Comparison of ENCODE assay signal across 8 cellular contexts in genomic region chr4:30716158-30716557, GRCh38. TPM values are rescaled to one million over a fixed set of nuclear protein-coding genes. Genes with fewer than 3 reads are reported as not detected.
A peak's percentile ranks its signal among the peaks of the same experiment; 100 is the strongest.
DNase-seq lines count a peak whose midpoint lies in the region; ATAC-seq and TF ChIP-seq lines count a peak whose summit lies in the region.

No MANE protein-coding gene starts in this region.

- peaks cover 32% of the 10 kb centered on the region for H3K27me3 Mint-ChIP-seq in WTC11 (ENCODE audit: low read depth)

- 0 out of 2 replicates have a peak, but pooled peaks cover 4% of the 10 kb centered on the region for H3K9me3 Mint-ChIP-seq in WTC11

- intact Hi-C loops in thyroid gland (cut with DNase I) = no loop called here

- H3K9ac ChIP-seq in HUES48 (ENCODE audit: low read depth, low read length) (no peak overlapping the region), iPS-20b (ENCODE audit: low read depth, low read length) (no peak overlapping the region)

- no peak overlapping the region for H3K27ac ChIP-seq in HUES48 (ENCODE audit: low read depth, low read length)
- H3K27ac ChIP-seq in iPS-20b (ENCODE audit: low read length) = no peak overlapping the region
- H3K27ac ChIP-seq in thyroid gland = no peak overlapping the region

- H3K27me3 ChIP-seq in HUES48 (ENCODE audit: control insufficient read depth, insufficient read depth, low read length) (peaks cover 13% of the 10 kb centered on the region), iPS-20b (ENCODE audit: insufficient read depth, low read length) (peaks cover 26% of the 10 kb centered on the region), thyroid gland (no peaks in the 10 kb centered on the region)

- H3K9me3 ChIP-seq in HUES48 (ENCODE audit: control insufficient read depth, insufficient read depth, low read length) (no peaks in the 10 kb centered on the region), iPS-20b (ENCODE audit: insufficient read depth, low read depth, low read length) (no peaks in the 10 kb centered on the region), thyroid gland (no peaks in the 10 kb centered on the region)

- DNase-seq in DMS53 (lab: John Stamatoyannopoulos, UW) = peak; percentile 69
- no peak for DNase-seq in WTC11 (ENCODE audit: low spot score)
- DNase-seq in thyroid gland = no peak
- no peak for DNase-seq in stimulated activated naive CD4-positive, alpha-beta T cell treated with Interleukin-2 at 50 U/mL for 16 hours (lab: John Stamatoyannopoulos, UW)
- DNase-seq in NCI-H2029 treated with DMSO at 0.1 percent for 48 hours (lab: John Stamatoyannopoulos, UW) = no peak

- H3K4me3 ChIP-seq in HUES48 (ENCODE audit: low read depth, low read length) (peak overlapping the region; percentile 95), iPS-20b (ENCODE audit: low read length) (peak overlapping the region; percentile 75), thyroid gland (replicated peaks in 1 of 3) (peak overlapping the region in 1 of 3 donors; percentile 25)

- POLR2A ChIA-PET in WTC11 (lab: Charles Lee) = interaction anchor here (1.2 kb wide), 1 partner anchor 330 kb away, joined by 3 read pairs; no protein-coding TSS in a partner anchor

- H3K4me1 ChIP-seq in HUES48 (ENCODE audit: control insufficient read depth, insufficient read depth, low read length) (peaks cover 13% of the 10 kb centered on the region), iPS-20b (ENCODE audit: insufficient read depth, low read length) (peaks cover 10% of the 10 kb centered on the region; the same call in 1 of the 2 replicates), thyroid gland (peaks cover 0 to 13% of the 10 kb centered on the region in 2 donors)

- H3K36me3 Mint-ChIP-seq in WTC11 = no peaks in the 10 kb centered on the region; the same call in 1 of the 2 replicates

- ATAC-seq in WTC11 (no peak), HG03520 (IDR thresholded peaks at IDR 0.05; ENCODE audit: unreplicated experiment) (no peak)

- H3K4me3 Mint-ChIP-seq in WTC11 = peak overlapping the region; percentile 97

- TF ChIP-seq CTCF in WTC11 (IDR thresholded peaks at IDR 0.05) (no peak), thyroid gland (IDR thresholded peaks at IDR 0.05) (peak in 4 of 6 experiments; percentile 24 to 64 (median 61))

- peaks cover 31% of the 10 kb centered on the region for H3K4me1 Mint-ChIP-seq in WTC11

- H3K36me3 ChIP-seq in HUES48 (ENCODE audit: control insufficient read depth, insufficient read depth, low read length) = no peaks in the 10 kb centered on the region
- H3K36me3 ChIP-seq in iPS-20b (ENCODE audit: insufficient read depth, low read depth, low read length) = no peaks in the 10 kb centered on the region
- H3K36me3 ChIP-seq in thyroid gland = no peaks in the 10 kb centered on the region

- 4 to 6% methylated on average over 6 of the region's 6 CpGs for WGBS in thyroid gland, 2 donors

- CTCF ChIA-PET in WTC11 (lab: Charles Lee) = interaction anchor here (0.7 kb wide), 1 partner anchor 611 kb away, joined by 3 read pairs; no protein-coding TSS in a partner anchor

- no peak for TF ChIP-seq POLR2A in thyroid gland (IDR thresholded peaks at IDR 0.05)

- no peak overlapping the region for H3K27ac Mint-ChIP-seq in WTC11

TF ChIP-seq in WTC11, 78 proteins besides CTCF, POLR2A, EP300 and RAD21:
- no peak for TF ChIP-seq PRRX2 (CRISPR knock-in tag; IDR thresholded peaks at IDR 0.05)
- no peak for TF ChIP-seq RELA (CRISPR knock-in tag; IDR thresholded peaks at IDR 0.05; ENCODE audit: borderline replicate concordance)

RNA-seq across cellular contexts. Expression of gene PCDH7, which starts 4.0 kb away (rescaled TPM):
- total RNA-seq in WTC11 (2021) (2.2 to 3.9 TPM (median 2.4 TPM) in 3 replicates), thyroid gland (10 to 100 TPM; 12.6 to 55.0 (median 40.0) TPM)
